8 cellular contexts compared by ENCODE assay signal in genomic region chr4:127880764-127881564, GRCh38. TPM values are rescaled to one million over a fixed set of nuclear protein-coding genes. Genes with fewer than 3 reads are reported as not detected.
DNase-seq lines count a peak whose midpoint lies in the region; ATAC-seq and TF ChIP-seq lines count a peak whose summit lies in the region.

PLK4 (plus strand) TSS chr4:127880893; CDS start chr4:127881135, 242 bp downstream.

- peaks cover 14% of the 10 kb centered on the region for H3K4me1 Mint-ChIP-seq in CD14-positive monocyte
- H3K4me1 Mint-ChIP-seq in activated CD4-positive, alpha-beta T cell treated with anti-CD3 and anti-CD28 coated beads, Interleukin-2, amount 10 ng/mL, durations not matched to agents 7 days and 5 days, result peaks cover 49% of the 10 kb centered on the region

- peak within 1 kb of the TSS; percentile 97 to 98 (median 98) for H3K27ac Mint-ChIP-seq in CD14-positive monocyte
- peak within 1 kb of the TSS; percentile 95 for H3K27ac Mint-ChIP-seq in activated CD4-positive, alpha-beta T cell treated with anti-CD3 and anti-CD28 coated beads, Interleukin-2, amount 10 ng/mL, durations not matched to agents 7 days and 5 days

- H3K4me3 Mint-ChIP-seq in CD14-positive monocyte, result peak within 1 kb of the TSS; percentile 97 to 98
- H3K4me3 Mint-ChIP-seq in activated CD4-positive, alpha-beta T cell treated with anti-CD3 and anti-CD28 coated beads, Interleukin-2, amount 10 ng/mL, durations not matched to agents 7 days and 5 days, result peak within 1 kb of the TSS; percentile 86

- intact Hi-C loops in CD14-positive monocyte (cut with micrococcal nuclease), result loop anchor here (5.0 to 10.0 kb wide), 3 partner anchors 81 to 174 kb away; partner anchors contain the start of genes ABHD18 (in 1 of the 2) and MFSD8 (in 1 of the 2)
- intact Hi-C loops in left colon (cut with DNase I, micrococcal nuclease), result no loop called here

- CTCF ChIA-PET in activated CD4-positive, alpha-beta T cell treated with anti-CD3 and anti-CD28 coated beads, Interleukin-2, amount 10 ng/mL, durations not matched to agents 7 days and 5 days (lab: Charles Lee), result no interaction called here

- ATAC-seq in GM19395 (IDR thresholded peaks at IDR 0.05; ENCODE audit: unreplicated experiment), result peak; percentile 95
- peak; percentile 81 for ATAC-seq in HG03558 (IDR thresholded peaks at IDR 0.05; ENCODE audit: extremely low read depth, unreplicated experiment)
- peak; percentile 91 for ATAC-seq in left colon

- POLR2A ChIA-PET in activated CD4-positive, alpha-beta T cell treated with anti-CD3 and anti-CD28 coated beads, Interleukin-2, amount 10 ng/mL, durations not matched to agents 7 days and 5 days (lab: Charles Lee), result no interaction called here

- peaks cover 0 to 2% (median 0%) of the 10 kb centered on the region in 7 donors for H3K9me3 Mint-ChIP-seq in CD14-positive monocyte
- no peaks in the 10 kb centered on the region for H3K9me3 Mint-ChIP-seq in activated CD4-positive, alpha-beta T cell treated with anti-CD3 and anti-CD28 coated beads, Interleukin-2, amount 10 ng/mL, durations not matched to agents 7 days and 5 days

- DNase-seq in CD14-positive monocyte (ENCODE audit: low spot score) (peak; percentile 93), NCI-H748 (lab: John Stamatoyannopoulos, UW; ENCODE audit: unreplicated experiment) (peak; percentile 95), dedifferentiated amniotic fluid mesenchymal stem cell (ENCODE audit: extremely low spot score) (peak; percentile 93), left colon (peak; percentile 96 to 97)
- DNase-seq in activated CD4-positive, alpha-beta T cell treated with anti-CD3 and anti-CD28 coated beads, Interleukin-2, amount 10 ng/mL, durations not matched to agents 7 days and 5 days, result peak; percentile 96
- DNase-seq in stimulated activated CD4-positive, alpha-beta T cell treated with anti-CD3 and anti-CD28 coated beads, Interleukin-1b, Interleukin-23, amount 100 ng/mL, for 4 hours (ENCODE audit: low read depth in 2 of 2), result peak; percentile 88 to 89

- peaks cover 5 to 15% of the 10 kb centered on the region in 2 donors for H3K36me3 Mint-ChIP-seq in CD14-positive monocyte
- peaks cover 35% of the 10 kb centered on the region for H3K36me3 Mint-ChIP-seq in activated CD4-positive, alpha-beta T cell treated with anti-CD3 and anti-CD28 coated beads, Interleukin-2, amount 10 ng/mL, durations not matched to agents 7 days and 5 days (ENCODE audit: low read depth)

- TF ChIP-seq CTCF in CD14-positive monocyte (IDR thresholded peaks at IDR 0.05), result no peak

- H3K27me3 Mint-ChIP-seq in CD14-positive monocyte (ENCODE audit: low read depth in 3 of 3), result peaks cover 0 to 2% (median 1%) of the 10 kb centered on the region in 3 donors
- H3K27me3 Mint-ChIP-seq in activated CD4-positive, alpha-beta T cell treated with anti-CD3 and anti-CD28 coated beads, Interleukin-2, amount 10 ng/mL, durations not matched to agents 7 days and 5 days, result no peaks in the 10 kb centered on the region

RNA-seq across cellular contexts. Expression of gene PLK4, which starts in this region (rescaled TPM):
- polyA plus RNA-seq in CD14-positive monocyte, result under 1 TPM; 0.34 to 0.38 TPM
- total RNA-seq in activated CD4-positive, alpha-beta T cell treated with anti-CD3 and anti-CD28 coated beads, Interleukin-2, amount 10 ng/mL, durations not matched to agents 7 days and 5 days, result 10 to 100 TPM; 51.3 to 61.4 TPM
- total RNA-seq in left colon, result 1 to 10 TPM; 3.1 to 7.8 TPM

Comparison
In these comparisons a context has a peak if more than half of its experiments do, and no peak if none do; other contexts are left out.
1. Peak in every context shown above with its lines: DNase-seq and ATAC-seq.
2. RNA of gene PLK4 (total RNA-seq): 51.3 to 61.4 TPM in activated CD4-positive, alpha-beta T cell treated with anti-CD3 and anti-CD28 coated beads, Interleukin-2, amount 10 ng/mL, durations not matched to agents 7 days and 5 days; 3.1 to 7.8 TPM in left colon; every median in the first group is over 4 times any median in the second.
3. Peak in DNase-seq in CD14-positive monocyte; RNA of the gene not detected or under 1 TPM.
4. intact Hi-C loops: an anchor here in CD14-positive monocyte (5.0 to 10.0 kb wide); none called in left colon.